In genomic region chrX:46500054-46500453, GRCh38 we compare ENCODE assay signal across 16 cellular contexts. TPM values are rescaled to one million over a fixed set of nuclear protein-coding genes. Genes with fewer than 3 reads are reported as not detected.
A peak's percentile ranks its signal among the peaks of the same experiment; 100 is the strongest.
DNase-seq lines count a peak whose midpoint lies in the region; FAIRE-seq and TF ChIP-seq lines count a peak whose summit lies in the region.
"Had no signal": no experiment of that assay in that cellular context is flagged by ENCODE, and none has a peak within 500 bp of the region (broad histone marks: within the 10 kb centered on the region; RNA-seq: fewer than 3 reads in every experiment).

No MANE protein-coding gene starts in this region.

- TF ChIP-seq CTCF in endothelial cell (IDR thresholded peaks at IDR 0.05; ENCODE audit: unreplicated experiment) (no peak), OCI-LY7 (conservative IDR thresholded peaks at IDR 0.05; ENCODE audit: low read length) (no peak)

- no peaks in the 10 kb centered on the region for H3K79me2 ChIP-seq in OCI-LY7 (ENCODE audit: insufficient read depth, low read depth, low read length)

- POLR2A ChIA-PET in OCI-LY7 (lab: Charles Lee) = no interaction called here

- FAIRE-seq in GM12892 (lab: Jason Lieb, UNC) = peak; percentile 5

- H3K9me3 Mint-ChIP-seq in endothelial cell (ENCODE audit: unreplicated experiment) = peaks cover 12% of the 10 kb centered on the region

- DNase-seq in GM12892 (ENCODE audit: insufficient read length) (no peak), OCI-M1 (lab: John Stamatoyannopoulos, UW) (peak; percentile 14), endothelial cell (ENCODE audit: low spot score) (no peak), GDM1 (lab: John Stamatoyannopoulos, UW) (no peak), NCI-H187 treated with DMSO at 0.1 percent for 48 hours (lab: John Stamatoyannopoulos, UW) (no peak), OCI-LY7 (ENCODE audit: low spot score) (no peak)
- no peak for DNase-seq in activated CD4-positive, alpha-beta T cell treated with anti-CD3 and anti-CD28 coated beads, Interleukin-2, amount 50 U/mL, for 48 hours
- DNase-seq: BE2C; CD8-positive, alpha-beta T cell; HCEC 1CT; KG1; NCI-H1436; NCI-H2029 treated with DMSO at 0.1 percent for 48 hours; NCI-H2171 treated with DMSO at 0.1 percent for 48 hours; NCI-H748 treated with DMSO at 0.1 percent for 48 hours had no signal

- H3K4me1 Mint-ChIP-seq in endothelial cell (ENCODE audit: unreplicated experiment) = no peaks in the 10 kb centered on the region

- H3K27ac ChIP-seq in OCI-LY7 (ENCODE audit: low read depth, low read length, poor library complexity, severe bottlenecking) = no peak overlapping the region
- H3K27ac ChIP-seq: SK-N-MC had no signal

- H3K4me3 Mint-ChIP-seq in endothelial cell (ENCODE audit: unreplicated experiment) = peak overlapping the region; percentile 25
- H3K4me3 Mint-ChIP-seq: CD8-positive, alpha-beta T cell had no signal

- BruUV-seq in OCI-LY7 (replicated peaks; lab: Mats Ljungman, UMichigan) = no TSS peak

- H2AFZ ChIP-seq in OCI-LY7 (ENCODE audit: low read length) = no peak overlapping the region

- intact Hi-C loops in OCI-LY7 (cut with micrococcal nuclease; ENCODE audit: unreplicated experiment) = no loop called here

- H3K27ac Mint-ChIP-seq in endothelial cell (ENCODE audit: unreplicated experiment) = no peak overlapping the region
- H3K27ac Mint-ChIP-seq: CD8-positive, alpha-beta T cell had no signal

- CTCF ChIA-PET in OCI-LY7 (lab: Charles Lee; ENCODE audit: unreplicated experiment) = no interaction called here

- no peaks in the 10 kb centered on the region for H4K20me1 ChIP-seq in OCI-LY7 (ENCODE audit: insufficient read depth, low read length)

- H3K9me3 ChIP-seq in OCI-LY7 (ENCODE audit: low read length) = peaks cover 5% of the 10 kb centered on the region; the same call in 1 of the 2 replicates
- H3K9me3 ChIP-seq: BE2C had no signal

- TF ChIP-seq POLR2A in GM12892 (IDR thresholded peaks at IDR 0.05; ENCODE audit: low read depth, low read length) = no peak

- H3K9me2 ChIP-seq in OCI-LY7 (ENCODE audit: insufficient read depth, low read length) = no peaks in the 10 kb centered on the region

- no peak overlapping the region for H3K4me3 ChIP-seq in OCI-LY7 (ENCODE audit: low read depth, low read length, poor library complexity, severe bottlenecking)
- H3K4me3 ChIP-seq: SK-N-MC had no signal

- H3K36me3 ChIP-seq in OCI-LY7 (ENCODE audit: insufficient read depth, low read length) = peaks cover 6% of the 10 kb centered on the region; the same call in 1 of the 2 replicates
- H3K36me3 ChIP-seq: BE2C had no signal

- no peaks in the 10 kb centered on the region for H3K4me1 ChIP-seq in OCI-LY7 (ENCODE audit: insufficient read depth, low read length, poor library complexity, severe bottlenecking)
- H3K4me1 ChIP-seq: BE2C had no signal

- H3K36me3 Mint-ChIP-seq in endothelial cell (ENCODE audit: low read depth, unreplicated experiment) = peaks cover 49% of the 10 kb centered on the region

- peaks cover 4% of the 10 kb centered on the region for H3K27me3 Mint-ChIP-seq in endothelial cell (ENCODE audit: unreplicated experiment)

- no peak overlapping the region for H3K4me2 ChIP-seq in OCI-LY7 (ENCODE audit: low read length)

RNA-seq across cellular contexts. Expression of gene ZNF674, which starts 45.2 kb away (rescaled TPM):
- polyA plus RNA-seq in GM12892 (2012; ENCODE audit: missing spikeins) = 2.9 TPM
- total RNA-seq in endothelial cell (ENCODE audit: unreplicated experiment) (7.3 TPM), OCI-LY7 (2022) (3.6 and 5.5 TPM in 2 replicates)
- total RNA-seq in OCI-LY7 (2014; rRNA removed; shearing (Covaris generic)) = 5.4 and 9.8 TPM in 2 replicates
